ENCODE assay signal across 8 cellular contexts in the genomic region with DNA sequence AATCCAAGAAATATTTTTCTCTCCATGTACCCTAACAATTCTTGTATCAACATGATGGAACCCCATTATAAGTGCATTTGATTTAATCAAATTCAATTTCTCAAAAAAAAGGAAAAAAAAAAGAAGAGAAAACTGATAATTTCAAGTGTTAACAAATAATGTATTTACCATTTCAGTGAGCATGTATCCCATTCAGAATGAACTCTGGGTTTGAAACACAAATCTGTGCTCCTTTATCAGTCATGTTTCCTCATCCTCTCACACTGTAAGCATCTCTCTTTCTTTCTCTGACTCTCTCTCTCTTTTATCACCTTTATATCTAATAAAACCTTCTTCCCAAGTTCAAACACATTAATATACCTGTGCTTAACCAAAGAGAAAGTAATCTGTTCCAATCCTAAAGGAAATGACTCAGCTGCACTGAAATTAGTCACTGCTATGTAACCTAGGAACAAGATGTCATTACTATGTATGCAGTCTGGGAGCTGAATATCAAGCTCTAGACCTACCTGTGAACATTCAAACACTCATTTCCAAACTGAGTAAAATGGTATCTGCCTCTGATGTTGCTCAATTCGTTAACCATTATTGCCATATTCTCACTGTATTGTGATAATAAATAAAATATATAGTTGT.
DNase-seq lines count a peak whose midpoint lies in the region; ATAC-seq, FAIRE-seq and TF ChIP-seq lines count a peak whose summit lies in the region.

No MANE protein-coding gene starts in this region.

- no peaks in the 10 kb centered on the region for H3K4me1 Mint-ChIP-seq in T-helper 17 cell

- FAIRE-seq in kidney (lab: Jason Lieb, UNC), result no peak

- no peak overlapping the region for H3K27ac Mint-ChIP-seq in T-helper 17 cell

- H3K9me3 ChIP-seq in gastroesophageal sphincter (no peaks in the 10 kb centered on the region), T-helper 17 cell (ENCODE audit: control insufficient read depth, low read length, poor library complexity, severe bottlenecking) (no peaks in the 10 kb centered on the region), kidney (ENCODE audit: control insufficient read depth in 1 of 2, low read length in 2 of 2) (no peaks in the 10 kb centered on the region)

- TF ChIP-seq POLR2A in gastroesophageal sphincter (IDR thresholded peaks at IDR 0.05), result no peak

- 0% methylated on average over 1 of the region's 1 CpG for WGBS in gastroesophageal sphincter (ENCODE audit: low coverage in 1 of 2), 2 donors

- H3K9ac ChIP-seq in kidney (ENCODE audit: low read length in 2 of 2), result no peak overlapping the region

- H3K36me3 ChIP-seq in gastroesophageal sphincter (no peaks in the 10 kb centered on the region), kidney (ENCODE audit: control insufficient read depth in 1 of 2, insufficient read depth in 2 of 2, low read length in 2 of 2) (no peaks in the 10 kb centered on the region)

- TF ChIP-seq CTCF in gastroesophageal sphincter (IDR thresholded peaks at IDR 0.05), result no peak
- no peak for TF ChIP-seq CTCF in kidney (IDR thresholded peaks at IDR 0.05; ENCODE audit: borderline replicate concordance, extremely low read depth, insufficient read depth)

- no peaks in the 10 kb centered on the region for H3K4me1 ChIP-seq in gastroesophageal sphincter
- H3K4me1 ChIP-seq in kidney (ENCODE audit: control insufficient read depth in 1 of 2, insufficient read depth in 1 of 2, low read depth in 1 of 2, low read length in 2 of 2), result no peaks in the 10 kb centered on the region

- H3K27me3 ChIP-seq in gastroesophageal sphincter, result no peaks in the 10 kb centered on the region

- peak; percentile 77 for ATAC-seq in GM21619 (IDR thresholded peaks at IDR 0.05; ENCODE audit: unreplicated experiment)
- peak; percentile 53 for ATAC-seq in gastroesophageal sphincter
- no peak for ATAC-seq in HG03045 (IDR thresholded peaks at IDR 0.05; ENCODE audit: unreplicated experiment)
- no peak for ATAC-seq in T-helper 17 cell

- intact Hi-C loops in kidney (cut with DNase I), result no loop called here

- no peaks in the 10 kb centered on the region for H3K36me3 Mint-ChIP-seq in T-helper 17 cell (ENCODE audit: low read depth)

- H3K4me3 ChIP-seq in gastroesophageal sphincter, result no peak overlapping the region
- H3K4me3 ChIP-seq in kidney (ENCODE audit: low read length in 2 of 2), result no peak overlapping the region

- TF ChIP-seq EP300 in gastroesophageal sphincter (IDR thresholded peaks at IDR 0.05), result no peak

- no peak overlapping the region for H3K4me3 Mint-ChIP-seq in T-helper 17 cell

- no peaks in the 10 kb centered on the region for H3K27me3 Mint-ChIP-seq in T-helper 17 cell

- DNase-seq in DMS53 (lab: John Stamatoyannopoulos, UW) (peak; percentile 96), NCI-H226 (peak; percentile 81), COR-L47 (lab: John Stamatoyannopoulos, UW) (no peak), T-helper 17 cell (no peak), kidney (no peak)

- no peak overlapping the region for H3K27ac ChIP-seq in gastroesophageal sphincter
- H3K27ac ChIP-seq in kidney (ENCODE audit: low read depth in 2 of 2, low read length in 2 of 2), result no peak overlapping the region

Comparison
In these comparisons a context has a peak if more than half of its experiments do, and no peak if none do; other contexts are left out.
1. DNase-seq: peak in DMS53 (single experiment) and NCI-H226 (single experiment); none in COR-L47 (single experiment), T-helper 17 cell (0 of 3) and kidney (single experiment).
2. ATAC-seq: peak in GM21619 (single experiment) and gastroesophageal sphincter (single experiment); none in HG03045 (single experiment) and T-helper 17 cell (single experiment).